2 cellular contexts compared by ENCODE assay signal in genomic region chr19:16532440-16533273, GRCh38.
A peak's percentile ranks its signal among the peaks of the same experiment; 100 is the strongest.
TF ChIP-seq lines count a peak whose summit lies in the region.

No MANE protein-coding gene starts in this region.

TF ChIP-seq in HepG2, 621 proteins besides CTCF, POLR2A, EP300 and RAD21:
- TF ChIP-seq AGO2 (optimal IDR thresholded peaks at IDR 0.05; ENCODE audit: low read depth, low read length) (peak; percentile 80), RBFOX2 (IDR thresholded peaks at IDR 0.05; ENCODE audit: low read depth, low read length) (0 out of 2 replicates have a peak, but pooled peaks have one; percentile 58), RBM22 (optimal IDR thresholded peaks at IDR 0.05; ENCODE audit: low read length) (peak; percentile 23), TIGD3 (CRISPR knock-in tag; IDR thresholded peaks at IDR 0.05; ENCODE audit: borderline replicate concordance) (no peak)

TF ChIP-seq in IMR-90, 13 proteins besides CTCF, POLR2A, EP300 and RAD21:
- no peak for TF ChIP-seq RCOR1 (IDR thresholded peaks at IDR 0.05; ENCODE audit: insufficient replicate concordance, low read length)
- no peak for TF ChIP-seq NFE2L2 (IDR thresholded peaks at IDR 0.05; ENCODE audit: low read depth, low read length)
- TF ChIP-seq ELK1 (IDR thresholded peaks at IDR 0.05; ENCODE audit: borderline replicate concordance, low read depth, low read length) = no peak
- TF ChIP-seq BHLHE40 (IDR thresholded peaks at IDR 0.05; ENCODE audit: low read depth, low read length) = no peak
- TF ChIP-seq SMC3 (IDR thresholded peaks at IDR 0.05; ENCODE audit: low read depth, low read length) = no peak
- no peak for TF ChIP-seq CEBPB (IDR thresholded peaks at IDR 0.05; ENCODE audit: low read depth, low read length)
- no peak for TF ChIP-seq FOS (IDR thresholded peaks at IDR 0.05; ENCODE audit: low read depth, low read length)
